12 cellular contexts compared by ENCODE assay signal in the genomic region with DNA sequence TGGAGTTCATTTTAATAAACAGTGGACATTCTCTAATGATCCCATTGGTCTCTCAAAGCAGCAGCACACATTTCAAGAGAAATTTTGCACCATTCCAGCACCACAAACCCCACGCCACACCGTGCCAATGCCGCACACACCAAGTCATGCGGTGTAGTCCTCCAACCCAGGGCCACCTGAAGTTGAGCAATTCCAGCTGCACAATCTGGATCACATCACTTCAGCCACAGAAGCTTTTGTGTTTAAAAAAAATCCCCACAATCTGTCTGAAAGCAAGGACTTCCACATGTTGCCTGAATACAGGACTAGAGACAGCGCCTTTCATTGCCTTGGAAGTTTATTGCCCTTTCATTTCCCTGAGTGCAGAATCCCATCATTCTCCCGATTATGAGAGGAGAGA.
A peak's percentile ranks its signal among the peaks of the same experiment; 100 is the strongest.
DNase-seq lines count a peak whose midpoint lies in the region; ATAC-seq and TF ChIP-seq lines count a peak whose summit lies in the region.
"Had no signal": no experiment of that assay in that cellular context is flagged by ENCODE, and none has a peak within 500 bp of the region (broad histone marks: within the 10 kb centered on the region; RNA-seq: fewer than 3 reads in every experiment).

No MANE protein-coding gene starts in this region.

- H3K9me3 Mint-ChIP-seq in activated CD8-positive, alpha-beta T cell treated with anti-CD3 and anti-CD28 coated beads, Interleukin-2, amount 10 ng/mL, durations not matched to agents 7 days and 5 days (ENCODE audit: insufficient read depth) = peaks cover 18% of the 10 kb centered on the region
- H3K9me3 Mint-ChIP-seq in activated CD8-positive, alpha-beta T cell treated with anti-CD3 and anti-CD28 coated beads for 36 hours = peaks cover 13% of the 10 kb centered on the region
- no peaks in the 10 kb centered on the region for H3K9me3 Mint-ChIP-seq in central memory CD8-positive, alpha-beta T cell
- peaks cover 29% of the 10 kb centered on the region for H3K9me3 Mint-ChIP-seq in nephron progenitor cell

- peak overlapping the region; percentile 45 for H3K27ac Mint-ChIP-seq in activated CD8-positive, alpha-beta T cell treated with anti-CD3 and anti-CD28 coated beads, Interleukin-2, amount 10 ng/mL, durations not matched to agents 7 days and 5 days
- no peak overlapping the region for H3K27ac Mint-ChIP-seq in activated CD8-positive, alpha-beta T cell treated with anti-CD3 and anti-CD28 coated beads for 36 hours
- peak overlapping the region; percentile 70 for H3K27ac Mint-ChIP-seq in central memory CD8-positive, alpha-beta T cell (ENCODE audit: low read depth)
- peak overlapping the region; percentile 72 for H3K27ac Mint-ChIP-seq in nephron progenitor cell

- H3K36me3 Mint-ChIP-seq in activated CD8-positive, alpha-beta T cell treated with anti-CD3 and anti-CD28 coated beads, Interleukin-2, amount 10 ng/mL, durations not matched to agents 7 days and 5 days (ENCODE audit: low read depth) = peaks cover 40% of the 10 kb centered on the region
- peaks cover 14% of the 10 kb centered on the region for H3K36me3 Mint-ChIP-seq in activated CD8-positive, alpha-beta T cell treated with anti-CD3 and anti-CD28 coated beads for 36 hours (ENCODE audit: low read depth)
- peaks cover 8% of the 10 kb centered on the region for H3K36me3 Mint-ChIP-seq in central memory CD8-positive, alpha-beta T cell (ENCODE audit: insufficient read depth)
- peaks cover 10% of the 10 kb centered on the region for H3K36me3 Mint-ChIP-seq in nephron progenitor cell (ENCODE audit: low read depth)

- ATAC-seq in activated CD8-positive, alpha-beta T cell treated with anti-CD3 and anti-CD28 coated beads, Interleukin-2, amount 10 ng/mL, durations not matched to agents 7 days and 5 days = no peak
- ATAC-seq in activated CD8-positive, alpha-beta T cell treated with anti-CD3 and anti-CD28 coated beads for 36 hours = no peak
- no peak for ATAC-seq in central memory CD8-positive, alpha-beta T cell (replicated peaks; ENCODE audit: extremely low read depth, poor library complexity, severe bottlenecking)

- no peak for DNase-seq in activated CD8-positive, alpha-beta T cell treated with anti-CD3 and anti-CD28 coated beads, Interleukin-2, amount 10 ng/mL, durations not matched to agents 7 days and 5 days
- no peak for DNase-seq in activated CD8-positive, alpha-beta T cell treated with anti-CD3 and anti-CD28 coated beads for 36 hours
- DNase-seq in HFF-Myc (ENCODE audit: extremely low read depth, low read depth) (peak; percentile 56), nephron progenitor cell (no peak), posterior vena cava (ENCODE audit: low spot score) (no peak), occipital lobe (lab: John Stamatoyannopoulos, UW) (no peak)
- no peak for DNase-seq in central memory CD8-positive, alpha-beta T cell (ENCODE audit: low spot score in 2 of 2)
- no peak for DNase-seq in stimulated activated CD4-positive, alpha-beta T cell treated with anti-CD3 and anti-CD28 coated beads, Interleukin-4, amount 100 ng/mL, for 1 hour
- DNase-seq: NCI-H2171 treated with DMSO at 0.1 percent for 48 hours had no signal

- H3K4me1 Mint-ChIP-seq in activated CD8-positive, alpha-beta T cell treated with anti-CD3 and anti-CD28 coated beads, Interleukin-2, amount 10 ng/mL, durations not matched to agents 7 days and 5 days (ENCODE audit: low read depth) = peaks cover 70% of the 10 kb centered on the region
- H3K4me1 Mint-ChIP-seq in activated CD8-positive, alpha-beta T cell treated with anti-CD3 and anti-CD28 coated beads for 36 hours (ENCODE audit: low read depth) = peaks cover 77% of the 10 kb centered on the region
- peaks cover 24% of the 10 kb centered on the region for H3K4me1 Mint-ChIP-seq in central memory CD8-positive, alpha-beta T cell
- H3K4me1 Mint-ChIP-seq in nephron progenitor cell = peaks cover 24% of the 10 kb centered on the region

- H3K27me3 Mint-ChIP-seq in activated CD8-positive, alpha-beta T cell treated with anti-CD3 and anti-CD28 coated beads, Interleukin-2, amount 10 ng/mL, durations not matched to agents 7 days and 5 days (ENCODE audit: low read depth) = no peaks in the 10 kb centered on the region
- H3K27me3 Mint-ChIP-seq in activated CD8-positive, alpha-beta T cell treated with anti-CD3 and anti-CD28 coated beads for 36 hours = no peaks in the 10 kb centered on the region
- no peaks in the 10 kb centered on the region for H3K27me3 Mint-ChIP-seq in central memory CD8-positive, alpha-beta T cell
- no peaks in the 10 kb centered on the region for H3K27me3 Mint-ChIP-seq in nephron progenitor cell (ENCODE audit: low read depth, poor library complexity)

- no peak for TF ChIP-seq CTCF in activated CD8-positive, alpha-beta T cell treated with anti-CD3 and anti-CD28 coated beads for 36 hours (IDR thresholded peaks at IDR 0.05)
- TF ChIP-seq CTCF in HFF-Myc (IDR thresholded peaks at IDR 0.05; ENCODE audit: low read depth, low read length, missing control alignments) (no peak), nephron progenitor cell (IDR thresholded peaks at IDR 0.05) (no peak)

- no peak overlapping the region for H3K4me3 Mint-ChIP-seq in activated CD8-positive, alpha-beta T cell treated with anti-CD3 and anti-CD28 coated beads, Interleukin-2, amount 10 ng/mL, durations not matched to agents 7 days and 5 days
- no peak overlapping the region for H3K4me3 Mint-ChIP-seq in activated CD8-positive, alpha-beta T cell treated with anti-CD3 and anti-CD28 coated beads for 36 hours
- H3K4me3 Mint-ChIP-seq in central memory CD8-positive, alpha-beta T cell = no peak overlapping the region
- H3K4me3 Mint-ChIP-seq in nephron progenitor cell = no peak overlapping the region

- POLR2A ChIA-PET in activated CD8-positive, alpha-beta T cell treated with anti-CD3 and anti-CD28 coated beads, Interleukin-2, amount 10 ng/mL, durations not matched to agents 7 days and 5 days (lab: Charles Lee) = no interaction called here
- POLR2A ChIA-PET in activated CD8-positive, alpha-beta T cell treated with anti-CD3 and anti-CD28 coated beads for 36 hours (lab: Charles Lee) = interaction anchor here (0.6 to 1.5 kb wide), 2 partner anchors 173 to 177 kb away, joined by 3 read pairs; no protein-coding TSS in a partner anchor

- CTCF ChIA-PET in activated CD8-positive, alpha-beta T cell treated with anti-CD3 and anti-CD28 coated beads, Interleukin-2, amount 10 ng/mL, durations not matched to agents 7 days and 5 days (lab: Charles Lee) = interaction anchor here (1.1 to 4.7 kb wide), 3 partner anchors 79 to 174 kb away, joined by 3 to 32 read pairs (median 4); partner anchors contain the start of gene BCL6
- CTCF ChIA-PET in activated CD8-positive, alpha-beta T cell treated with anti-CD3 and anti-CD28 coated beads for 36 hours (lab: Charles Lee) = interaction anchor here (0.6 to 1.7 kb wide), 4 partner anchors 60 to 180 kb away, joined by 3 to 4 read pairs (median 3); partner anchors contain the start of gene BCL6

- intact Hi-C loops in activated CD8-positive, alpha-beta T cell treated with anti-CD3 and anti-CD28 coated beads for 36 hours (cut with micrococcal nuclease) = loop anchor here (5.0 to 10.0 kb wide), 3 partner anchors 41 to 234 kb away; partner anchors contain the start of gene LPP
- intact Hi-C loops in posterior vena cava (cut with DNase I) = no loop called here

- H3K4me3 ChIP-seq in HFF-Myc (replicated peaks; ENCODE audit: low read depth, low read length) = no peak overlapping the region
- H3K4me3 ChIP-seq: lung, SK-N-MC, thoracic aorta had no signal
